ENCODE assay signal across 35 cellular contexts in the genomic region with DNA sequence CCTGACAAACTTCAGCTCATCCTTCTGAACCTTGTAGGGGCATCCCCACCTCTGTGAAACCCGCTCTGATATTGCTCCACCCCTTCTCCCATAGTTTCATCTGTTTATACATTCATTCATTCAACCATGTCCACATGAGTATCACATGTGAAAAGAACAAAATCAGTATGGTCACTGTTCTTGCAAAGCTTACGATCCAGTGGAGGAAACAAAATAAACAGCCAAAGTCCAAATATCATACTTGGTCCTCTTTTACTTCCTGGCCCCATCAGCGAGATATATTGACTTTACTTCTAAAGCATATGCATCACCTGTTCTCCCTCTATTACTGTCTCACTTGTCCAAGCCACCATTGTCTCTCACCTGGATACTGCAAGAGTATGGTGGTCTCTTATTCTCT. TPM values are rescaled to one million over a fixed set of nuclear protein-coding genes. Genes with fewer than 3 reads are reported as not detected.
"Had no signal": no experiment of that assay in that cellular context is flagged by ENCODE, and none has a peak within 500 bp of the region (broad histone marks: within the 10 kb centered on the region; RNA-seq: fewer than 3 reads in every experiment).

No MANE protein-coding gene starts in this region.

- H3K27me3 ChIP-seq: neutrophil, ovary, spleen, testis, tibial artery, transverse colon, upper lobe of left lung, vagina had no signal

- H2AFZ ChIP-seq: parathyroid adenoma had no signal

- H3K9me3 ChIP-seq: neutrophil, ovary, psoas muscle, suprapubic skin, testis, tibial artery, transverse colon, upper lobe of left lung, vagina had no signal

- H3K4me2 ChIP-seq: smooth muscle cell had no signal

- H3K9ac ChIP-seq: parathyroid adenoma had no signal

- FAIRE-seq: urothelium cell line had no signal

- H3K27ac ChIP-seq: neutrophil, ovary, parathyroid adenoma, psoas muscle, skin epidermis, spleen, suprapubic skin, testis, tibial artery, transverse colon, upper lobe of left lung, vagina had no signal

- DNase-seq: naive B cell; naive thymus-derived CD8-positive, alpha-beta T cell; nephron progenitor cell; nucleus accumbens; ovary; posterior cingulate gyrus; psoas muscle; right cardiac atrium; spleen; stimulated activated CD4-positive, alpha-beta T cell treated with anti-CD3 and anti-CD28 coated beads, Interleukin-12 subunit alpha, Interleukin-12 subunit beta, amount 100 ng/mL, for 4 hours; stimulated activated CD4-positive, alpha-beta T cell treated with anti-CD3 and anti-CD28 coated beads, Interleukin-1b, Interleukin-23, amount 100 ng/mL, for 48 hours; stimulated activated CD4-positive, alpha-beta T cell treated with anti-CD3 and anti-CD28 coated beads, Interleukin-4, amount 100 ng/mL, for 1 hour; stimulated activated CD4-positive, alpha-beta T cell treated with anti-CD3 and anti-CD28 coated beads, Interleukin-4, amount 100 ng/mL, for 4 hours; stimulated activated CD8-positive, alpha-beta memory T cell treated with anti-CD3 and anti-CD28 coated beads, Interleukin-4, amount 100 ng/mL, for 48 hours; stimulated activated naive CD4-positive, alpha-beta T cell; stimulated activated naive CD8-positive, alpha-beta T cell treated with anti-CD3 and anti-CD28 coated beads, Interleukin-15, amount 100 ng/mL, for 72 hours; stimulated activated naive CD8-positive, alpha-beta T cell treated with anti-CD3 and anti-CD28 coated beads, Interleukin-15, Interleukin-2, amounts not matched to agents 100 U/mL and 50 U/mL, for 24 hours; substantia nigra; testis; tibial artery; transverse colon; upper lobe of left lung had no signal

- H3K79me2 ChIP-seq: parathyroid adenoma had no signal

- H3K4me1 ChIP-seq: parathyroid adenoma, psoas muscle, spleen, suprapubic skin, testis, tibial artery, transverse colon, upper lobe of left lung, vagina had no signal

- H3K36me3 ChIP-seq: neutrophil, ovary, spleen, suprapubic skin, tibial artery, transverse colon, upper lobe of left lung, vagina had no signal

- ATAC-seq: naive thymus-derived CD8-positive, alpha-beta T cell; natural killer cell treated with Interleukin-12 subunit alpha and Interleukin-12 subunit beta and Interleukin-15 and Interleukin-18, amount 100 ng/mL, for 72 hours; psoas muscle; right cardiac atrium; sciatic nerve; stimulated activated memory B cell treated with anti-CD40 and anti-IgM and Interleukin-4, amounts not matched to agents 10 μg/mL and 1 μg/mL and 100 μg/mL, for 72 hours; stimulated activated naive CD8-positive, alpha-beta T cell treated with anti-CD3 and anti-CD28 coated beads, Interleukin-15, amount 100 ng/mL, for 72 hours; stimulated activated naive CD8-positive, alpha-beta T cell treated with anti-CD3 and anti-CD28 coated beads, Interleukin-15, Interleukin-2, amounts not matched to agents 100 U/mL and 50 U/mL, for 24 hours had no signal

- H3K4me3 ChIP-seq: ovary, psoas muscle, skin epidermis, smooth muscle cell, spleen, suprapubic skin, testis, tibial artery, transverse colon, upper lobe of left lung, vagina had no signal

RNA-seq across cellular contexts. Expression of a gene that starts 35.6 kb away (rescaled TPM):
- total RNA-seq: naive thymus-derived CD8-positive, alpha-beta T cell; natural killer cell treated with Interleukin-12 subunit alpha and Interleukin-12 subunit beta and Interleukin-15 and Interleukin-18, amount 100 ng/mL, for 72 hours; neural crest cell; osteoblast; psoas muscle; renal cortical epithelial cell; right cardiac atrium; sciatic nerve; smooth muscle cell; spleen; testis; transverse colon; vagina had no signal
- polyA plus RNA-seq: naive thymus-derived CD8-positive, alpha-beta T cell; ovary; psoas muscle; right cardiac atrium; smooth muscle cell had no signal
